In genomic region chr10:73517166-73517888, GRCh38 we compare ENCODE assay signal across 1 cellular context.
TF ChIP-seq lines count a peak whose summit lies in the region.

No MANE protein-coding gene starts in this region.

TF ChIP-seq in K562, 482 proteins besides CTCF, POLR2A, EP300 and RAD21 (continued from another document and continues in another):
- TF ChIP-seq RREB1 (CRISPR knock-in tag; IDR thresholded peaks at IDR 0.05) (no peak), MAX (CRISPR knock-in tag; IDR thresholded peaks at IDR 0.05) (no peak), ETS1 (conservative IDR thresholded peaks at IDR 0.05; ENCODE audit: control insufficient read depth, low read depth, low read length) (peak; percentile 30; the same call in 1 of the 2 replicates), PKNOX1 (IDR thresholded peaks at IDR 0.05) (peak; percentile 77), PHB (CRISPR knock-in tag; IDR thresholded peaks at IDR 0.05) (no peak), ZNF699 (CRISPR knock-in tag; IDR thresholded peaks at IDR 0.05; ENCODE audit: insufficient replicate concordance) (no peak), ARID3B (CRISPR knock-in tag; IDR thresholded peaks at IDR 0.05; ENCODE audit: borderline replicate concordance) (0 out of 2 replicates have a peak, but pooled peaks have one; percentile 69), ZZZ3 (IDR thresholded peaks at IDR 0.05) (no peak), SNIP1 (IDR thresholded peaks at IDR 0.05; ENCODE audit: low read depth) (no peak), FOS (IDR thresholded peaks at IDR 0.05; ENCODE audit: extremely low read depth, insufficient read length) (peak; percentile 61), HMG20B (CRISPR knock-in tag; IDR thresholded peaks at IDR 0.05) (no peak), ZNF76 (CRISPR knock-in tag; IDR thresholded peaks at IDR 0.05; ENCODE audit: borderline replicate concordance) (no peak), ZNF174 (CRISPR knock-in tag; IDR thresholded peaks at IDR 0.05) (0 out of 2 replicates have a peak, but pooled peaks have one; percentile 63), ARID2 (IDR thresholded peaks at IDR 0.05) (no peak), GABPA (tag; conservative IDR thresholded peaks at IDR 0.05; ENCODE audit: low read depth) (no peak), SIX5 (IDR thresholded peaks at IDR 0.05; ENCODE audit: borderline replicate concordance in 1 of 2, insufficient read depth in 1 of 2, low read depth in 1 of 2, low read length in 2 of 2) (no peak), KLF6 (CRISPR knock-in tag; IDR thresholded peaks at IDR 0.05; ENCODE audit: borderline replicate concordance) (0 out of 2 replicates have a peak, but pooled peaks have one; percentile 54), SMARCE1 (IDR thresholded peaks at IDR 0.05) (peak; percentile 95), PCBP2 (IDR thresholded peaks at IDR 0.05; ENCODE audit: low read depth, low read length, poor library complexity, severe bottlenecking) (no peak), PTRF (tag; IDR thresholded peaks at IDR 0.05) (no peak), HLTF (IDR thresholded peaks at IDR 0.05) (no peak), PRDM10 (IDR thresholded peaks at IDR 0.05; ENCODE audit: partially characterized antibody) (peak; percentile 33), ZNF589 (CRISPR knock-in tag; IDR thresholded peaks at IDR 0.05; ENCODE audit: low read depth) (0 out of 2 replicates have a peak, but pooled peaks have one; percentile 48), ILF3 (IDR thresholded peaks at IDR 0.05; ENCODE audit: borderline replicate concordance) (no peak), CHD1 (IDR thresholded peaks at IDR 0.05; ENCODE audit: low read length) (no peak), ZMIZ1 (IDR thresholded peaks at IDR 0.05; ENCODE audit: low read depth in 2 of 2, low read length in 2 of 2) (no peak)
- TF ChIP-seq, protein P1, sequence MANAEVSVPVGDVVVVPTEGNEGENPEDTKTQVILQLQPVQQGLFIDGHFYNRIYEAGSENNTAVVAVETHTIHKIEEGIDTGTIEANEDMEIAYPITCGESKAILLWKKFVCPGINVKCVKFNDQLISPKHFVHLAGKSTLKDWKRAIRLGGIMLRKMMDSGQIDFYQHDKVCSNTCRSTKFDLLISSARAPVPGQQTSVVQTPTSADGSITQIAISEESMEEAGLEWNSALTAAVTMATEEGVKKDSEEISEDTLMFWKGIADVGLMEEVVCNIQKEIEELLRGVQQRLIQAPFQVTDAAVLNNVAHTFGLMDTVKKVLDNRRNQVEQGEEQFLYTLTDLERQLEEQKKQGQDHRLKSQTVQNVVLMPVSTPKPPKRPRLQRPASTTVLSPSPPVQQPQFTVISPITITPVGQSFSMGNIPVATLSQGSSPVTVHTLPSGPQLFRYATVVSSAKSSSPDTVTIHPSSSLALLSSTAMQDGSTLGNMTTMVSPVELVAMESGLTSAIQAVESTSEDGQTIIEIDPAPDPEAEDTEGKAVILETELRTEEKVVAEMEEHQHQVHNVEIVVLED (CRISPR knock-in tag; IDR thresholded peaks at IDR 0.05), result peak; percentile 25; the same call in 1 of the 2 replicates
- TF ChIP-seq, protein P2, sequence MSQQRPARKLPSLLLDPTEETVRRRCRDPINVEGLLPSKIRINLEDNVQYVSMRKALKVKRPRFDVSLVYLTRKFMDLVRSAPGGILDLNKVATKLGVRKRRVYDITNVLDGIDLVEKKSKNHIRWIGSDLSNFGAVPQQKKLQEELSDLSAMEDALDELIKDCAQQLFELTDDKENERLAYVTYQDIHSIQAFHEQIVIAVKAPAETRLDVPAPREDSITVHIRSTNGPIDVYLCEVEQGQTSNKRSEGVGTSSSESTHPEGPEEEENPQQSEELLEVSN (IDR thresholded peaks at IDR 0.05; ENCODE audit: borderline replicate concordance in 1 of 2, extremely low read depth in 1 of 2, insufficient read depth in 1 of 2, insufficient read length in 1 of 2, low read depth in 1 of 2, low read length in 1 of 2, poor library complexity in 1 of 2, severe bottlenecking in 1 of 2), result no peak
- TF ChIP-seq, protein P3, sequence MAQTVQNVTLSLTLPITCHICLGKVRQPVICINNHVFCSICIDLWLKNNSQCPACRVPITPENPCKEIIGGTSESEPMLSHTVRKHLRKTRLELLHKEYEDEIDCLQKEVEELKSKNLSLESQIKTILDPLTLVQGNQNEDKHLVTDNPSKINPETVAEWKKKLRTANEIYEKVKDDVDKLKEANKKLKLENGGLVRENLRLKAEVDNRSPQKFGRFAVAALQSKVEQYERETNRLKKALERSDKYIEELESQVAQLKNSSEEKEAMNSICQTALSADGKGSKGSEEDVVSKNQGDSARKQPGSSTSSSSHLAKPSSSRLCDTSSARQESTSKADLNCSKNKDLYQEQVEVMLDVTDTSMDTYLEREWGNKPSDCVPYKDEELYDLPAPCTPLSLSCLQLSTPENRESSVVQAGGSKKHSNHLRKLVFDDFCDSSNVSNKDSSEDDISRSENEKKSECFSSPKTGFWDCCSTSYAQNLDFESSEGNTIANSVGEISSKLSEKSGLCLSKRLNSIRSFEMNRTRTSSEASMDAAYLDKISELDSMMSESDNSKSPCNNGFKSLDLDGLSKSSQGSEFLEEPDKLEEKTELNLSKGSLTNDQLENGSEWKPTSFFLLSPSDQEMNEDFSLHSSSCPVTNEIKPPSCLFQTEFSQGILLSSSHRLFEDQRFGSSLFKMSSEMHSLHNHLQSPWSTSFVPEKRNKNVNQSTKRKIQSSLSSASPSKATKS (CRISPR knock-in tag; IDR thresholded peaks at IDR 0.05), result no peak
